18 cellular contexts compared by ENCODE assay signal in genomic region chr22:17429516-17429915, GRCh38.
"Had no signal": no experiment of that assay in that cellular context is flagged by ENCODE, and none has a peak within 500 bp of the region (broad histone marks: within the 10 kb centered on the region; RNA-seq: fewer than 3 reads in every experiment).

No MANE protein-coding gene starts in this region.

- H3K27ac Mint-ChIP-seq: activated naive CD4-positive, alpha-beta T cell treated with anti-CD3 and anti-CD28 coated beads, Interleukin-2, amount 50 U/mL, for 24 hours; mesothelial cell of epicardium; natural killer cell treated with Interleukin-12 subunit alpha and Interleukin-12 subunit beta and Interleukin-15 and Interleukin-18, amount 100 ng/mL, for 72 hours had no signal

- DNase-seq: activated CD4-positive, alpha-beta T cell treated with anti-CD3 and anti-CD28 coated beads, Interleukin-2, amount 50 U/mL, for 4 hours; activated gamma-delta T cell; cerebellar nuclear complex; cortex of kidney; effector CD4-positive, alpha-beta T cell; heart right ventricle; left lung; stimulated activated CD4-positive, alpha-beta T cell treated with anti-CD3 and anti-CD28 coated beads, Interleukin-12 subunit alpha, Interleukin-12 subunit beta, amount 100 ng/mL, for 4 hours; stimulated activated CD4-positive, alpha-beta T cell treated with anti-CD3 and anti-CD28 coated beads, Interleukin-1b, Interleukin-23, amount 100 ng/mL, for 48 hours; stimulated activated CD8-positive, alpha-beta memory T cell treated with anti-CD3 and anti-CD28 coated beads, Interleukin-4, amount 100 ng/mL, for 48 hours; stimulated activated naive CD4-positive, alpha-beta T cell; WERI-Rb-1 had no signal

- H3K27ac ChIP-seq: left lung, WERI-Rb-1 had no signal

- H3K4me1 Mint-ChIP-seq: activated naive CD4-positive, alpha-beta T cell treated with anti-CD3 and anti-CD28 coated beads, Interleukin-2, amount 50 U/mL, for 24 hours had no signal

- FAIRE-seq: astrocyte, bronchial epithelial cell, frontal cortex had no signal

- H3K4me3 Mint-ChIP-seq: activated naive CD4-positive, alpha-beta T cell treated with anti-CD3 and anti-CD28 coated beads, Interleukin-2, amount 50 U/mL, for 24 hours; mesothelial cell of epicardium; natural killer cell treated with Interleukin-12 subunit alpha and Interleukin-12 subunit beta and Interleukin-15 and Interleukin-18, amount 100 ng/mL, for 72 hours had no signal

- H3K4me1 ChIP-seq: left lung had no signal

- H3K27me3 ChIP-seq: heart right ventricle, left lung had no signal

- H3K9me3 ChIP-seq: heart right ventricle, left lung had no signal

- H3K4me3 ChIP-seq: heart right ventricle, left lung had no signal

- H3K36me3 ChIP-seq: heart right ventricle, left lung, WERI-Rb-1 had no signal

- H3K9me3 Mint-ChIP-seq: activated naive CD4-positive, alpha-beta T cell treated with anti-CD3 and anti-CD28 coated beads, Interleukin-2, amount 50 U/mL, for 24 hours; natural killer cell treated with Interleukin-12 subunit alpha and Interleukin-12 subunit beta and Interleukin-15 and Interleukin-18, amount 100 ng/mL, for 72 hours had no signal

- H3K36me3 Mint-ChIP-seq: activated naive CD4-positive, alpha-beta T cell treated with anti-CD3 and anti-CD28 coated beads, Interleukin-2, amount 50 U/mL, for 24 hours; mesothelial cell of epicardium; natural killer cell treated with Interleukin-12 subunit alpha and Interleukin-12 subunit beta and Interleukin-15 and Interleukin-18, amount 100 ng/mL, for 72 hours had no signal
